18 cellular contexts compared by ENCODE assay signal in the genomic region with DNA sequence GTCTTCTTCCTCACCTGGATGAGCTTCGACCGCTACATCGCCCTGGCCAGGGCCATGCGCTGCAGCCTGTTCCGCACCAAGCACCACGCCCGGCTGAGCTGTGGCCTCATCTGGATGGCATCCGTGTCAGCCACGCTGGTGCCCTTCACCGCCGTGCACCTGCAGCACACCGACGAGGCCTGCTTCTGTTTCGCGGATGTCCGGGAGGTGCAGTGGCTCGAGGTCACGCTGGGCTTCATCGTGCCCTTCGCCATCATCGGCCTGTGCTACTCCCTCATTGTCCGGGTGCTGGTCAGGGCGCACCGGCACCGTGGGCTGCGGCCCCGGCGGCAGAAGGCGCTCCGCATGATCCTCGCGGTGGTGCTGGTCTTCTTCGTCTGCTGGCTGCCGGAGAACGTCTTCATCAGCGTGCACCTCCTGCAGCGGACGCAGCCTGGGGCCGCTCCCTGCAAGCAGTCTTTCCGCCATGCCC. TPM values are rescaled to one million over a fixed set of nuclear protein-coding genes. Genes with fewer than 3 reads are reported as not detected.
DNase-seq lines count a peak whose midpoint lies in the region; ATAC-seq, FAIRE-seq and TF ChIP-seq lines count a peak whose summit lies in the region.
"Had no signal": no experiment of that assay in that cellular context is flagged by ENCODE, and none has a peak within 500 bp of the region (broad histone marks: within the 10 kb centered on the region; RNA-seq: fewer than 3 reads in every experiment).

No MANE protein-coding gene starts in this region.

- peaks cover 7% of the 10 kb centered on the region for H3K36me3 Mint-ChIP-seq in endothelial cell (ENCODE audit: low read depth, unreplicated experiment)

- H3K9me3 Mint-ChIP-seq in endothelial cell (ENCODE audit: unreplicated experiment) = no peaks in the 10 kb centered on the region
- H3K9me3 Mint-ChIP-seq: CD4-positive, alpha-beta memory T cell; IgD-negative memory B cell had no signal

- peaks cover 5% of the 10 kb centered on the region for H3K4me1 Mint-ChIP-seq in endothelial cell (ENCODE audit: unreplicated experiment)

- TF ChIP-seq EP300 in stomach (IDR thresholded peaks at IDR 0.05) = no peak

- H3K9me3 ChIP-seq in right lobe of liver (no peaks in the 10 kb centered on the region), stomach (no peaks in the 10 kb centered on the region)

- DNase-seq in HTR-8/SVneo (ENCODE audit: insufficient read length, low spot score) (no peak), endothelial cell (ENCODE audit: low spot score) (no peak), right lobe of liver (peak in 1 of 3 donors; percentile 49), stomach (no peak), OCI-M1 (lab: John Stamatoyannopoulos, UW) (no peak), NCI-H748 (lab: John Stamatoyannopoulos, UW; ENCODE audit: unreplicated experiment) (no peak)
- DNase-seq: CD4-positive, alpha-beta memory T cell; DMS153; DMS79 treated with DMSO at 0.1 percent for 48 hours; EL; H7 had no signal

- TF ChIP-seq CTCF in endothelial cell (IDR thresholded peaks at IDR 0.05; ENCODE audit: unreplicated experiment) (no peak), right lobe of liver (IDR thresholded peaks at IDR 0.05) (no peak), stomach (IDR thresholded peaks at IDR 0.05) (no peak)

- H3K36me3 ChIP-seq in right lobe of liver (peaks cover 0 to 7% (median 0%) of the 10 kb centered on the region in 4 donors), stomach (peaks cover 0 to 34% (median 25%) of the 10 kb centered on the region in 4 donors)

- no peak overlapping the region for H3K4me3 ChIP-seq in right lobe of liver
- H3K4me3 ChIP-seq in stomach = no peak overlapping the region

- H3K27ac ChIP-seq in right lobe of liver (peak overlapping the region; percentile 54 to 84 (median 72)), stomach (peak overlapping the region in 4 of 5 donors; percentile 47 to 72 (median 54))
- H3K27ac ChIP-seq: C4-2B had no signal

- H3K27ac Mint-ChIP-seq in endothelial cell (ENCODE audit: unreplicated experiment) = no peak overlapping the region
- H3K27ac Mint-ChIP-seq: B cell, IgD-negative memory B cell had no signal

- H3K27me3 ChIP-seq in right lobe of liver = no peaks in the 10 kb centered on the region
- H3K27me3 ChIP-seq in stomach = no peaks in the 10 kb centered on the region

- TF ChIP-seq POLR2A in right lobe of liver (IDR thresholded peaks at IDR 0.05) (no peak), stomach (IDR thresholded peaks at IDR 0.05) (no peak)

- peaks cover 3% of the 10 kb centered on the region for H3K27me3 Mint-ChIP-seq in endothelial cell (ENCODE audit: unreplicated experiment)
- H3K27me3 Mint-ChIP-seq: B cell; CD4-positive, alpha-beta memory T cell had no signal

- intact Hi-C loops in right lobe of liver (cut with DNase I) = no loop called here
- intact Hi-C loops in stomach (cut with DNase I; ENCODE audit: low total_unique reads) = no loop called here

- no peak for ATAC-seq in right lobe of liver
- ATAC-seq in GM21723 (IDR thresholded peaks at IDR 0.05; ENCODE audit: unreplicated experiment) = no peak

- H3K4me1 ChIP-seq in right lobe of liver (peaks cover 0 to 55% (median 24%) of the 10 kb centered on the region in 4 donors), stomach (peaks cover 38 to 97% (median 74%) of the 10 kb centered on the region in 4 donors)

- peak; percentile 85 for FAIRE-seq in HTR-8/SVneo (lab: Jason Lieb, UNC)
- FAIRE-seq: A204.1, G401.6, GM12892 had no signal

- H3K4me3 Mint-ChIP-seq in endothelial cell (ENCODE audit: unreplicated experiment) = peak overlapping the region; percentile 63
- H3K4me3 Mint-ChIP-seq: B cell; CD4-positive, alpha-beta memory T cell; IgD-negative memory B cell had no signal

- 90% methylated on average over 22 of the region's 40 CpGs for WGBS in right lobe of liver (ENCODE audit: insufficient coverage, low coverage, low lambda C conversion rate, missing lambda C conversion rate)
- WGBS in stomach, 5 donors = 91 to 96% (median 94%) methylated on average over 40 of the region's 40 CpGs

RNA-seq across cellular contexts. Expression of gene GPER1, which starts 4.3 kb away (rescaled TPM):
- total RNA-seq in endothelial cell (ENCODE audit: unreplicated experiment) (0.72 TPM), right lobe of liver (10 to 100 TPM in 4 of 6 experiments, 1 to 10 TPM in 2; 7.0 to 26.4 (median 11.9) TPM), stomach (10 to 100 TPM in 2 of 5 donors, 1 to 10 TPM in 1, under 1 TPM in 1, not detected in 1; 0.58 to 18.3 (median 9.7) TPM)
- 10 to 100 TPM; 21.9 to 31.2 (median 26.0) TPM for polyA plus RNA-seq in stomach
- total RNA-seq: CD4-positive, alpha-beta memory T cell had no signal
- polyA plus RNA-seq: CD4-positive, alpha-beta memory T cell had no signal

RNA-seq across cellular contexts. Expression of gene GPR146, which starts 47.9 kb away (rescaled TPM):
- total RNA-seq in endothelial cell (ENCODE audit: unreplicated experiment) = 8.1 TPM
- 10 to 100 TPM; 13.3 to 45.3 (median 22.8) TPM for total RNA-seq in right lobe of liver
- 10 to 100 TPM in 1 of 5 donors, 1 to 10 TPM in 4; 2.0 to 13.6 (median 4.4) TPM for total RNA-seq in stomach
- 10 to 100 TPM in 2 of 3 donors, 1 to 10 TPM in 1; 6.4 to 14.6 (median 10.8) TPM for polyA plus RNA-seq in stomach
